In genomic region chr22:46561435-46561905, GRCh38 we compare ENCODE assay signal across 1 cellular context.
TF ChIP-seq lines count a peak whose summit lies in the region.

No MANE protein-coding gene starts in this region.

TF ChIP-seq in WTC11, 78 proteins besides CTCF, POLR2A, EP300 and RAD21 (continued from another document):
- TF ChIP-seq E2F1 (CRISPR knock-in tag; IDR thresholded peaks at IDR 0.05) (no peak), ZNF396 (CRISPR knock-in tag; IDR thresholded peaks at IDR 0.05; ENCODE audit: borderline replicate concordance) (no peak), ZNF121 (CRISPR knock-in tag; IDR thresholded peaks at IDR 0.05) (no peak), NFYB (CRISPR knock-in tag; conservative IDR thresholded peaks at IDR 0.05; ENCODE audit: low read depth) (peak; percentile 78), NFE2L1 (CRISPR knock-in tag; IDR thresholded peaks at IDR 0.05) (no peak), ZNF232 (CRISPR knock-in tag; IDR thresholded peaks at IDR 0.05) (no peak), FOXK1 (CRISPR knock-in tag; IDR thresholded peaks at IDR 0.05) (peak; percentile 61; the same call in 1 of the 2 replicates), ESRRA (CRISPR knock-in tag; IDR thresholded peaks at IDR 0.05; ENCODE audit: borderline replicate concordance) (no peak), ZNF416 (CRISPR knock-in tag; IDR thresholded peaks at IDR 0.05) (no peak)
- TF ChIP-seq, protein P1, sequence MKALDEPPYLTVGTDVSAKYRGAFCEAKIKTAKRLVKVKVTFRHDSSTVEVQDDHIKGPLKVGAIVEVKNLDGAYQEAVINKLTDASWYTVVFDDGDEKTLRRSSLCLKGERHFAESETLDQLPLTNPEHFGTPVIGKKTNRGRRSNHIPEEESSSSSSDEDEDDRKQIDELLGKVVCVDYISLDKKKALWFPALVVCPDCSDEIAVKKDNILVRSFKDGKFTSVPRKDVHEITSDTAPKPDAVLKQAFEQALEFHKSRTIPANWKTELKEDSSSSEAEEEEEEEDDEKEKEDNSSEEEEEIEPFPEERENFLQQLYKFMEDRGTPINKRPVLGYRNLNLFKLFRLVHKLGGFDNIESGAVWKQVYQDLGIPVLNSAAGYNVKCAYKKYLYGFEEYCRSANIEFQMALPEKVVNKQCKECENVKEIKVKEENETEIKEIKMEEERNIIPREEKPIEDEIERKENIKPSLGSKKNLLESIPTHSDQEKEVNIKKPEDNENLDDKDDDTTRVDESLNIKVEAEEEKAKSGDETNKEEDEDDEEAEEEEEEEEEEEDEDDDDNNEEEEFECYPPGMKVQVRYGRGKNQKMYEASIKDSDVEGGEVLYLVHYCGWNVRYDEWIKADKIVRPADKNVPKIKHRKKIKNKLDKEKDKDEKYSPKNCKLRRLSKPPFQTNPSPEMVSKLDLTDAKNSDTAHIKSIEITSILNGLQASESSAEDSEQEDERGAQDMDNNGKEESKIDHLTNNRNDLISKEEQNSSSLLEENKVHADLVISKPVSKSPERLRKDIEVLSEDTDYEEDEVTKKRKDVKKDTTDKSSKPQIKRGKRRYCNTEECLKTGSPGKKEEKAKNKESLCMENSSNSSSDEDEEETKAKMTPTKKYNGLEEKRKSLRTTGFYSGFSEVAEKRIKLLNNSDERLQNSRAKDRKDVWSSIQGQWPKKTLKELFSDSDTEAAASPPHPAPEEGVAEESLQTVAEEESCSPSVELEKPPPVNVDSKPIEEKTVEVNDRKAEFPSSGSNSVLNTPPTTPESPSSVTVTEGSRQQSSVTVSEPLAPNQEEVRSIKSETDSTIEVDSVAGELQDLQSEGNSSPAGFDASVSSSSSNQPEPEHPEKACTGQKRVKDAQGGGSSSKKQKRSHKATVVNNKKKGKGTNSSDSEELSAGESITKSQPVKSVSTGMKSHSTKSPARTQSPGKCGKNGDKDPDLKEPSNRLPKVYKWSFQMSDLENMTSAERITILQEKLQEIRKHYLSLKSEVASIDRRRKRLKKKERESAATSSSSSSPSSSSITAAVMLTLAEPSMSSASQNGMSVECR (CRISPR knock-in tag; IDR thresholded peaks at IDR 0.05; ENCODE audit: borderline replicate concordance) = no peak
- TF ChIP-seq, protein P2, sequence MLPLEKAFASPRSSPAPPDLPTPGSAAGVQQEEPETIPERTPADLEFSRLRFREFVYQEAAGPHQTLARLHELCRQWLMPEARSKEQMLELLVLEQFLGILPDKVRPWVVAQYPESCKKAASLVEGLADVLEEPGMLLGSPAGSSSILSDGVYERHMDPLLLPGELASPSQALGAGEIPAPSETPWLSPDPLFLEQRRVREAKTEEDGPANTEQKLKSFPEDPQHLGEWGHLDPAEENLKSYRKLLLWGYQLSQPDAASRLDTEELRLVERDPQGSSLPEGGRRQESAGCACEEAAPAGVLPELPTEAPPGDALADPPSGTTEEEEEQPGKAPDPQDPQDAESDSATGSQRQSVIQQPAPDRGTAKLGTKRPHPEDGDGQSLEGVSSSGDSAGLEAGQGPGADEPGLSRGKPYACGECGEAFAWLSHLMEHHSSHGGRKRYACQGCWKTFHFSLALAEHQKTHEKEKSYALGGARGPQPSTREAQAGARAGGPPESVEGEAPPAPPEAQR (CRISPR knock-in tag; IDR thresholded peaks at IDR 0.05) = no peak
